8 cellular contexts compared by ENCODE assay signal in genomic region chr12:121626853-121627623, GRCh38. TPM values are rescaled to one million over a fixed set of nuclear protein-coding genes. Genes with fewer than 3 reads are reported as not detected.
DNase-seq lines count a peak whose midpoint lies in the region; ATAC-seq and TF ChIP-seq lines count a peak whose summit lies in the region.

No MANE protein-coding gene starts in this region.

- intact Hi-C loops in cardiac septum (cut with DNase I): loop anchor here (2.0 to 5.0 kb wide), 5 partner anchors 46 to 170 kb away; partner anchors contain the start of gene KDM2B

- no peaks in the 10 kb centered on the region for H3K9me2 ChIP-seq in SK-N-SH

- H3K27ac ChIP-seq in SK-N-SH (ENCODE audit: low read depth in 2 of 2, low read length in 1 of 2): peak overlapping the region; percentile 75 to 77

- peak; percentile 31 for DNase-seq in DMS114 treated with DMSO at 0.1 percent for 48 hours (lab: John Stamatoyannopoulos, UW; ENCODE audit: unreplicated experiment)
- DNase-seq in HT-29 (ENCODE audit: low spot score): peak; percentile 77
- peak; percentile 84 for DNase-seq in SK-N-SH
- peak; percentile 93 for DNase-seq in activated naive CD8-positive, alpha-beta T cell treated with anti-CD3 and anti-CD28 coated beads for 36 hours
- peak; percentile 77 for DNase-seq in cardiac septum (ENCODE audit: low spot score)
- DNase-seq in progenitor cell of endocrine pancreas (ENCODE audit: low spot score, unreplicated experiment): peak; percentile 47
- peak; percentile 68 for DNase-seq in ureter (ENCODE audit: low spot score)

- H4K20me1 ChIP-seq in SK-N-SH (ENCODE audit: insufficient read depth): no peaks in the 10 kb centered on the region

- H3K27me3 Mint-ChIP-seq in activated naive CD8-positive, alpha-beta T cell treated with anti-CD3 and anti-CD28 coated beads for 36 hours: no peaks in the 10 kb centered on the region
- no peaks in the 10 kb centered on the region for H3K27me3 Mint-ChIP-seq in progenitor cell of endocrine pancreas

- H3K4me2 ChIP-seq in SK-N-SH: peak overlapping the region; percentile 92

- peak overlapping the region; percentile 69; the same call in 1 of the 2 replicates for H3K9ac ChIP-seq in SK-N-SH

- H3K9me3 ChIP-seq in SK-N-SH: no peaks in the 10 kb centered on the region

- TF ChIP-seq EP300 in SK-N-SH (IDR thresholded peaks at IDR 0.05; ENCODE audit: borderline replicate concordance in 1 of 2, low read depth in 1 of 2, low read length in 1 of 2): no peak

- peaks cover 16 to 23% of the 10 kb centered on the region in 2 experiments; a peak in 3 of 4 replicates for H3K4me1 ChIP-seq in SK-N-SH (ENCODE audit: control insufficient read depth in 1 of 2, insufficient read depth in 2 of 2, low read depth in 1 of 2, low read length in 1 of 2)

- no peaks in the 10 kb centered on the region for H3K9me3 Mint-ChIP-seq in activated naive CD8-positive, alpha-beta T cell treated with anti-CD3 and anti-CD28 coated beads for 36 hours
- no peaks in the 10 kb centered on the region for H3K9me3 Mint-ChIP-seq in progenitor cell of endocrine pancreas (ENCODE audit: low read depth)

- H3K4me3 Mint-ChIP-seq in activated naive CD8-positive, alpha-beta T cell treated with anti-CD3 and anti-CD28 coated beads for 36 hours: peak overlapping the region; percentile 93
- H3K4me3 Mint-ChIP-seq in progenitor cell of endocrine pancreas (ENCODE audit: low read depth): peak overlapping the region; percentile 83

- H3K36me3 Mint-ChIP-seq in activated naive CD8-positive, alpha-beta T cell treated with anti-CD3 and anti-CD28 coated beads for 36 hours: peaks cover 43% of the 10 kb centered on the region
- peaks cover 7% of the 10 kb centered on the region for H3K36me3 Mint-ChIP-seq in progenitor cell of endocrine pancreas (ENCODE audit: insufficient read depth)

- peaks cover 9% of the 10 kb centered on the region for H3F3A ChIP-seq in SK-N-SH (replicated peaks; ENCODE audit: insufficient read depth)

- H3K4me1 Mint-ChIP-seq in activated naive CD8-positive, alpha-beta T cell treated with anti-CD3 and anti-CD28 coated beads for 36 hours: peaks cover 42% of the 10 kb centered on the region
- H3K4me1 Mint-ChIP-seq in progenitor cell of endocrine pancreas (ENCODE audit: low read depth): peaks cover 30% of the 10 kb centered on the region

- POLR2A ChIA-PET in SK-N-SH (lab: Yijun Ruan, JAX): interaction anchor here (1.0 to 1.7 kb wide), 3 partner anchors 11 to 47 kb away, joined by 4 read pairs; partner anchors contain the start of gene KDM2B

- peak; percentile 25 for ATAC-seq in GM19467 (IDR thresholded peaks at IDR 0.05; ENCODE audit: unreplicated experiment)

- H3K4me3 ChIP-seq in SK-N-SH (ENCODE audit: low read depth in 2 of 2, low read length in 1 of 2): peak overlapping the region; percentile 63 to 82

- TF ChIP-seq CTCF in SK-N-SH (IDR thresholded peaks at IDR 0.05) (peak; percentile 12; the same call in 1 of the 2 replicates), progenitor cell of endocrine pancreas (IDR thresholded peaks at IDR 0.05; ENCODE audit: unreplicated experiment) (no peak)

- H3K27ac Mint-ChIP-seq in activated naive CD8-positive, alpha-beta T cell treated with anti-CD3 and anti-CD28 coated beads for 36 hours: peak overlapping the region; percentile 98
- peak overlapping the region; percentile 90 for H3K27ac Mint-ChIP-seq in progenitor cell of endocrine pancreas

- H2AFZ ChIP-seq in SK-N-SH (ENCODE audit: low read depth): peak overlapping the region; percentile 85

- H3K79me2 ChIP-seq in SK-N-SH (ENCODE audit: insufficient read depth): peaks cover 48% of the 10 kb centered on the region

- WGBS in SK-N-SH (ENCODE audit: low lambda C conversion rate): 4% methylated on average over 11 of the region's 52 CpGs

- TF ChIP-seq RAD21 in SK-N-SH (IDR thresholded peaks at IDR 0.05; ENCODE audit: low read length): no peak

- H3K36me3 ChIP-seq in SK-N-SH (replicated peaks in 1 of 2; ENCODE audit: control insufficient read depth in 1 of 2, insufficient read depth in 2 of 2, low read length in 1 of 2): no peaks in the 10 kb centered on the region

- H3K27me3 ChIP-seq in SK-N-SH (ENCODE audit: insufficient read depth): no peaks in the 10 kb centered on the region

- CTCF ChIA-PET in SK-N-SH (lab: Yijun Ruan, JAX): interaction anchor here (0.7 to 5.9 kb wide), 24 partner anchors 8 to 184 kb away, joined by 3 to 86 read pairs (median 3); partner anchors contain the start of gene KDM2B

TF ChIP-seq in SK-N-SH, 30 proteins besides CTCF, POLR2A, EP300 and RAD21:
- no peak for TF ChIP-seq JUND (IDR thresholded peaks at IDR 0.05)
- TF ChIP-seq MAX (IDR thresholded peaks at IDR 0.05; ENCODE audit: low read depth): 0 out of 2 replicates have a peak, but pooled peaks have one; percentile 47
- TF ChIP-seq RXRA (IDR thresholded peaks at IDR 0.05; ENCODE audit: borderline replicate concordance, low read depth): no peak
- 0 out of 2 replicates have a peak, but pooled peaks have one; percentile 24 for TF ChIP-seq TAF1 (IDR thresholded peaks at IDR 0.05; ENCODE audit: borderline replicate concordance, low read depth, low read length)
- 0 out of 2 replicates have a peak, but pooled peaks have one; percentile 22 for TF ChIP-seq YY1 (IDR thresholded peaks at IDR 0.05; ENCODE audit: low read depth)
- 0 out of 2 replicates have a peak, but pooled peaks have one; percentile 16 for TF ChIP-seq GABPA (IDR thresholded peaks at IDR 0.05; ENCODE audit: low read depth)
- peak; percentile 71 for TF ChIP-seq MXI1 (IDR thresholded peaks at IDR 0.05; ENCODE audit: low read depth, low read length)

RNA-seq across cellular contexts. Expression of gene ORAI1, which starts 0.7 kb away (rescaled TPM):
- 16.9 and 19.9 TPM in 2 replicates for total RNA-seq in HT-29 (2014; rRNA removed; shearing (Covaris generic))
- polyA plus RNA-seq in SK-N-SH (2012; rRNA removed): 13.2 and 16.6 TPM in 2 replicates
- polyA plus RNA-seq in SK-N-SH (2012; cell fraction: cytosol; rRNA removed): 6.8 and 12.5 TPM in 2 replicates
- 6.0 and 6.1 TPM in 2 replicates for polyA plus RNA-seq in SK-N-SH (2012; cell fraction: nucleus; rRNA removed)
- 10 to 100 TPM; 44.0 to 44.4 TPM for total RNA-seq in activated naive CD8-positive, alpha-beta T cell treated with anti-CD3 and anti-CD28 coated beads for 36 hours
- total RNA-seq in cardiac septum (8.0 TPM), progenitor cell of endocrine pancreas (18.9 and 19.3 TPM in 2 replicates), ureter (13.6 TPM)

RNA-seq across cellular contexts. Expression of gene MORN3, which starts 42.4 kb away (rescaled TPM):
- total RNA-seq in HT-29 (2014; rRNA removed; shearing (Covaris generic)): 0.05 and 0.13 TPM in 2 replicates
- 2.4 and 2.7 TPM in 2 replicates for polyA plus RNA-seq in SK-N-SH (2012; rRNA removed)
- polyA plus RNA-seq in SK-N-SH (2012; cell fraction: cytosol; rRNA removed): 2.3 and 3.0 TPM in 2 replicates
- 1.8 TPM in 2 replicates for polyA plus RNA-seq in SK-N-SH (2012; cell fraction: nucleus; rRNA removed)
- 1 to 10 TPM; 1.8 to 1.9 TPM for total RNA-seq in activated naive CD8-positive, alpha-beta T cell treated with anti-CD3 and anti-CD28 coated beads for 36 hours
- total RNA-seq in cardiac septum: 0.08 TPM
- total RNA-seq in progenitor cell of endocrine pancreas: 1.1 and 1.5 TPM in 2 replicates
- total RNA-seq in ureter: 1.8 TPM

RNA-seq across cellular contexts. Expression of gene KDM2B, which starts 46.2 kb away (rescaled TPM):
- 29.6 and 38.4 TPM in 2 replicates for total RNA-seq in HT-29 (2014; rRNA removed; shearing (Covaris generic))
- 9.6 and 11.5 TPM in 2 replicates for polyA plus RNA-seq in SK-N-SH (2012; rRNA removed)
- polyA plus RNA-seq in SK-N-SH (2012; cell fraction: cytosol; rRNA removed): 8.2 and 11.0 TPM in 2 replicates
- polyA plus RNA-seq in SK-N-SH (2012; cell fraction: nucleus; rRNA removed): 25.9 and 32.9 TPM in 2 replicates
- total RNA-seq in activated naive CD8-positive, alpha-beta T cell treated with anti-CD3 and anti-CD28 coated beads for 36 hours: 10 to 100 TPM; 55.3 to 57.3 TPM
- 10.1 TPM for total RNA-seq in cardiac septum
- total RNA-seq in progenitor cell of endocrine pancreas: 74.0 and 79.2 TPM in 2 replicates
- total RNA-seq in ureter: 23.7 TPM

Comparison
In these comparisons a context has a peak if more than half of its experiments do, and no peak if none do; other contexts are left out.
1. Peak in every context shown above with its lines: DNase-seq, ATAC-seq, H3K4me3 ChIP-seq and H3K27ac ChIP-seq.
2. DNase-seq: peak in every context shown above with its lines; median percentile 93 in activated naive CD8-positive, alpha-beta T cell treated with anti-CD3 and anti-CD28 coated beads for 36 hours; 84 in SK-N-SH; 77 in HT-29; 77 in cardiac septum; 68 in ureter; 47 in progenitor cell of endocrine pancreas; 31 in DMS114 treated with DMSO at 0.1 percent for 48 hours.